ENCODE assay signal across 20 cellular contexts in genomic region chr4:1004071-1004418, GRCh38. TPM values are rescaled to one million over a fixed set of nuclear protein-coding genes. Genes with fewer than 3 reads are reported as not detected.
DNase-seq lines count a peak whose midpoint lies in the region; ATAC-seq and TF ChIP-seq lines count a peak whose summit lies in the region.
"Had no signal": no experiment of that assay in that cellular context is flagged by ENCODE, and none has a peak within 500 bp of the region (broad histone marks: within the 10 kb centered on the region; RNA-seq: fewer than 3 reads in every experiment).

No MANE protein-coding gene starts in this region.

- no peak overlapping the region for H3K27ac ChIP-seq in suprapubic skin
- H3K27ac ChIP-seq: 22Rv1, BLaER1, C4-2B had no signal

- no peak overlapping the region for H3K27ac Mint-ChIP-seq in natural killer cell
- H3K27ac Mint-ChIP-seq in natural killer cell treated with Interleukin-12 subunit alpha and Interleukin-12 subunit beta and Interleukin-15 and Interleukin-18, amount 100 ng/mL, for 72 hours: no peak overlapping the region
- H3K27ac Mint-ChIP-seq in mesothelial cell of epicardium: no peak overlapping the region
- peak overlapping the region; percentile 75 for H3K27ac Mint-ChIP-seq in stimulated activated naive B cell treated with anti-CD40 and anti-IgM and Interleukin-4, amounts not matched to agents 10 μg/mL and 1 μg/mL and 100 μg/mL, for 72 hours
- H3K27ac Mint-ChIP-seq: CD4-positive, CD25-positive, alpha-beta regulatory T cell; CD8-positive, alpha-beta T cell; HFFc6 had no signal

- no peak for ATAC-seq in natural killer cell
- ATAC-seq in natural killer cell treated with Interleukin-12 subunit alpha and Interleukin-12 subunit beta and Interleukin-15 and Interleukin-18, amount 100 ng/mL, for 72 hours: no peak
- no peak for ATAC-seq in stimulated activated naive B cell treated with anti-CD40 and anti-IgM and Interleukin-4, amounts not matched to agents 10 μg/mL and 1 μg/mL and 100 μg/mL, for 72 hours (replicated peaks)
- ATAC-seq: CD8-positive, alpha-beta T cell had no signal

- 86% methylated on average over 6 of the region's 13 CpGs for WGBS in suprapubic skin

- no peaks in the 10 kb centered on the region for H3K36me3 ChIP-seq in suprapubic skin
- H3K36me3 ChIP-seq: BLaER1, HAP-1 had no signal

- H3K36me3 Mint-ChIP-seq in natural killer cell (no peaks in the 10 kb centered on the region), mesothelial cell of epicardium (no peaks in the 10 kb centered on the region)
- H3K36me3 Mint-ChIP-seq in natural killer cell treated with Interleukin-12 subunit alpha and Interleukin-12 subunit beta and Interleukin-15 and Interleukin-18, amount 100 ng/mL, for 72 hours: peaks cover 5% of the 10 kb centered on the region
- H3K36me3 Mint-ChIP-seq in stimulated activated naive B cell treated with anti-CD40 and anti-IgM and Interleukin-4, amounts not matched to agents 10 μg/mL and 1 μg/mL and 100 μg/mL, for 72 hours: peaks cover 3 to 4% of the 10 kb centered on the region in 2 donors
- H3K36me3 Mint-ChIP-seq: CD4-positive, CD25-positive, alpha-beta regulatory T cell; CD8-positive, alpha-beta T cell had no signal

- no peak for TF ChIP-seq CTCF in natural killer cell (IDR thresholded peaks at IDR 0.05)
- TF ChIP-seq CTCF in mesothelial cell of epicardium (IDR thresholded peaks at IDR 0.05; ENCODE audit: unreplicated experiment): no peak
- TF ChIP-seq CTCF in suprapubic skin (IDR thresholded peaks at IDR 0.05): no peak

- no peak for TF ChIP-seq POLR2A in suprapubic skin (IDR thresholded peaks at IDR 0.05)

- peaks cover 21% of the 10 kb centered on the region for H3K4me1 ChIP-seq in suprapubic skin

- intact Hi-C loops in natural killer cell (cut with micrococcal nuclease): loop anchor here (10.0 kb wide), 1 partner anchor 351 kb away; no protein-coding TSS in a partner anchor

- DNase-seq in natural killer cell: no peak
- DNase-seq in natural killer cell treated with Interleukin-12 subunit alpha and Interleukin-12 subunit beta and Interleukin-15 and Interleukin-18, amount 100 ng/mL, for 72 hours (ENCODE audit: low spot score): no peak
- DNase-seq in mesothelial cell of epicardium (ENCODE audit: low spot score in 2 of 2, unreplicated experiment in 2 of 2): no peak
- no peak for DNase-seq in stimulated activated naive B cell treated with anti-CD40 and anti-IgM and Interleukin-4, amounts not matched to agents 10 μg/mL and 1 μg/mL and 100 μg/mL, for 72 hours
- DNase-seq in suprapubic skin (ENCODE audit: low spot score in 2 of 2): no peak
- no peak for DNase-seq in GM03348 (ENCODE audit: low spot score)
- no peak for DNase-seq in COR-L47 (lab: John Stamatoyannopoulos, UW)
- DNase-seq: CD4-positive, CD25-positive, alpha-beta regulatory T cell; CD8-positive, alpha-beta T cell; DMS 273 treated with DMSO at 0.1 percent for 48 hours; DMS79; EL; GDM1; HFFc6 had no signal

- H3K4me1 Mint-ChIP-seq in natural killer cell (peaks cover 5% of the 10 kb centered on the region in 2 donors), mesothelial cell of epicardium (peaks cover 4% of the 10 kb centered on the region)
- H3K4me1 Mint-ChIP-seq in natural killer cell treated with Interleukin-12 subunit alpha and Interleukin-12 subunit beta and Interleukin-15 and Interleukin-18, amount 100 ng/mL, for 72 hours (ENCODE audit: low read depth in 2 of 2): peaks cover 5 to 7% of the 10 kb centered on the region in 2 donors
- H3K4me1 Mint-ChIP-seq in stimulated activated naive B cell treated with anti-CD40 and anti-IgM and Interleukin-4, amounts not matched to agents 10 μg/mL and 1 μg/mL and 100 μg/mL, for 72 hours: peaks cover 17 to 41% of the 10 kb centered on the region in 2 donors

- H3K9me3 Mint-ChIP-seq in natural killer cell (no peaks in the 10 kb centered on the region), mesothelial cell of epicardium (peaks cover 4% of the 10 kb centered on the region)
- H3K9me3 Mint-ChIP-seq in natural killer cell treated with Interleukin-12 subunit alpha and Interleukin-12 subunit beta and Interleukin-15 and Interleukin-18, amount 100 ng/mL, for 72 hours: no peaks in the 10 kb centered on the region
- peaks cover 0 to 4% of the 10 kb centered on the region in 2 donors for H3K9me3 Mint-ChIP-seq in stimulated activated naive B cell treated with anti-CD40 and anti-IgM and Interleukin-4, amounts not matched to agents 10 μg/mL and 1 μg/mL and 100 μg/mL, for 72 hours
- H3K9me3 Mint-ChIP-seq: CD8-positive, alpha-beta T cell had no signal

- peak overlapping the region; percentile 13 for H3K4me3 Mint-ChIP-seq in natural killer cell
- no peak overlapping the region for H3K4me3 Mint-ChIP-seq in natural killer cell treated with Interleukin-12 subunit alpha and Interleukin-12 subunit beta and Interleukin-15 and Interleukin-18, amount 100 ng/mL, for 72 hours
- peak overlapping the region; percentile 8 for H3K4me3 Mint-ChIP-seq in mesothelial cell of epicardium
- peak overlapping the region in 1 of 2 donors; percentile 28 for H3K4me3 Mint-ChIP-seq in stimulated activated naive B cell treated with anti-CD40 and anti-IgM and Interleukin-4, amounts not matched to agents 10 μg/mL and 1 μg/mL and 100 μg/mL, for 72 hours
- H3K4me3 Mint-ChIP-seq: B cell; CD4-positive, CD25-positive, alpha-beta regulatory T cell; CD8-positive, alpha-beta T cell; HFFc6 had no signal

- TF ChIP-seq EP300 in suprapubic skin (IDR thresholded peaks at IDR 0.05): no peak

- H3K4me3 ChIP-seq in suprapubic skin: no peak overlapping the region
- H3K4me3 ChIP-seq: BLaER1, HAP-1 had no signal

- no peaks in the 10 kb centered on the region for H3K9me3 ChIP-seq in suprapubic skin

- peaks cover 25 to 31% of the 10 kb centered on the region in 2 donors for H3K27me3 Mint-ChIP-seq in natural killer cell (ENCODE audit: low read depth in 2 of 2)
- peaks cover 30 to 32% of the 10 kb centered on the region in 2 donors for H3K27me3 Mint-ChIP-seq in natural killer cell treated with Interleukin-12 subunit alpha and Interleukin-12 subunit beta and Interleukin-15 and Interleukin-18, amount 100 ng/mL, for 72 hours
- peaks cover 84% of the 10 kb centered on the region for H3K27me3 Mint-ChIP-seq in mesothelial cell of epicardium (ENCODE audit: low read depth)
- peaks cover 58 to 75% of the 10 kb centered on the region in 2 donors for H3K27me3 Mint-ChIP-seq in stimulated activated naive B cell treated with anti-CD40 and anti-IgM and Interleukin-4, amounts not matched to agents 10 μg/mL and 1 μg/mL and 100 μg/mL, for 72 hours

- H3K27me3 ChIP-seq in suprapubic skin: peaks cover 82% of the 10 kb centered on the region

RNA-seq across cellular contexts. Expression of gene FGFRL1, which starts 7.4 kb away (rescaled TPM):
- total RNA-seq in natural killer cell (10 to 100 TPM; 28.0 to 39.8 (median 32.5) TPM), mesothelial cell of epicardium (35.2 to 37.7 TPM (median 37.4 TPM) in 3 replicates), suprapubic skin (10 to 100 TPM in 3 of 4 donors, 1 to 10 TPM in 1; 9.0 to 19.9 (median 12.0) TPM)
- total RNA-seq in natural killer cell treated with Interleukin-12 subunit alpha and Interleukin-12 subunit beta and Interleukin-15 and Interleukin-18, amount 100 ng/mL, for 72 hours: 10 to 100 TPM; 15.2 to 16.6 TPM

RNA-seq across cellular contexts. Expression of gene SLC26A1, which starts 10.8 kb away (rescaled TPM):
- total RNA-seq in natural killer cell: under 1 TPM; 0.19 to 0.80 (median 0.61) TPM
- total RNA-seq in natural killer cell treated with Interleukin-12 subunit alpha and Interleukin-12 subunit beta and Interleukin-15 and Interleukin-18, amount 100 ng/mL, for 72 hours: under 1 TPM in 1 of 2 donors, not detected in 1; 0.88 TPM
- total RNA-seq in mesothelial cell of epicardium: 0.23 to 0.63 TPM (median 0.38 TPM) in 3 replicates
- total RNA-seq in suprapubic skin: under 1 TPM in 1 of 4 donors, not detected in 3; 0.30 TPM
- total RNA-seq: H4 had no signal

RNA-seq across cellular contexts. Expression of gene IDUA, which starts 17.2 kb away (rescaled TPM):
- total RNA-seq in natural killer cell (10 to 100 TPM; 38.7 to 43.6 (median 43.0) TPM), mesothelial cell of epicardium (63.3 to 68.6 TPM (median 65.8 TPM) in 3 replicates), suprapubic skin (10 to 100 TPM; 11.0 to 33.1 (median 19.7) TPM)
- total RNA-seq in natural killer cell treated with Interleukin-12 subunit alpha and Interleukin-12 subunit beta and Interleukin-15 and Interleukin-18, amount 100 ng/mL, for 72 hours: 10 to 100 TPM; 15.7 to 17.5 TPM

RNA-seq across cellular contexts. Expression of gene DGKQ, which starts 30.7 kb away (rescaled TPM):
- total RNA-seq in natural killer cell (10 to 100 TPM; 64.2 to 79.5 (median 65.2) TPM), mesothelial cell of epicardium (15.2 to 16.2 TPM (median 15.6 TPM) in 3 replicates), suprapubic skin (10 to 100 TPM; 19.5 to 27.6 (median 23.8) TPM)
- 10 to 100 TPM; 15.4 to 19.6 TPM for total RNA-seq in natural killer cell treated with Interleukin-12 subunit alpha and Interleukin-12 subunit beta and Interleukin-15 and Interleukin-18, amount 100 ng/mL, for 72 hours
